11 cellular contexts compared by ENCODE assay signal in genomic region chr1:19438552-19439196, GRCh38. TPM values are rescaled to one million over a fixed set of nuclear protein-coding genes. Genes with fewer than 3 reads are reported as not detected.
DNase-seq lines count a peak whose midpoint lies in the region; ATAC-seq and TF ChIP-seq lines count a peak whose summit lies in the region.
"Had no signal": no experiment of that assay in that cellular context is flagged by ENCODE, and none has a peak within 500 bp of the region (broad histone marks: within the 10 kb centered on the region; RNA-seq: fewer than 3 reads in every experiment).

No MANE protein-coding gene starts in this region.

- H3K36me3 Mint-ChIP-seq in MCF 10A (ENCODE audit: insufficient read depth, unreplicated experiment): peaks cover 21% of the 10 kb centered on the region

- ATAC-seq in GM21390 (IDR thresholded peaks at IDR 0.05; ENCODE audit: unreplicated experiment): no peak

- H3K9me3 Mint-ChIP-seq in MCF 10A (ENCODE audit: unreplicated experiment): no peaks in the 10 kb centered on the region
- H3K9me3 Mint-ChIP-seq: activated B cell treated with CpG ODN at 0.5 μM for 24 hours had no signal

- H3K4me1 ChIP-seq in suprapubic skin: peaks cover 96% of the 10 kb centered on the region

- no peak for TF ChIP-seq CTCF in MCF 10A (IDR thresholded peaks at IDR 0.05; ENCODE audit: unreplicated experiment)
- no peak for TF ChIP-seq CTCF in suprapubic skin (IDR thresholded peaks at IDR 0.05)

- no TSS peak for BruUV-seq in MCF 10A (replicated peaks; lab: Mats Ljungman, UMichigan)

- DNase-seq in NCI-H82 (lab: John Stamatoyannopoulos, UW) (peak; percentile 50), NCI-H82 treated with DMSO at 0.1 percent for 48 hours (lab: John Stamatoyannopoulos, UW; ENCODE audit: unreplicated experiment) (no peak), MCF 10A (ENCODE audit: unreplicated experiment) (peak; percentile 11), medulla oblongata (ENCODE audit: extremely low spot score) (peak; percentile 4), suprapubic skin (ENCODE audit: low spot score in 2 of 2) (no peak), germinal center (ENCODE audit: low spot score) (no peak)
- DNase-seq in activated CD4-positive, alpha-beta T cell treated with anti-CD3 and anti-CD28 coated beads for 4 hours: no peak
- DNase-seq: activated B cell treated with CpG ODN at 0.5 μM for 24 hours; stimulated activated naive CD4-positive, alpha-beta T cell had no signal

- H3K9me3 ChIP-seq in suprapubic skin: no peaks in the 10 kb centered on the region

- H3K4me3 Mint-ChIP-seq in MCF 10A (ENCODE audit: unreplicated experiment): no peak overlapping the region
- H3K4me3 Mint-ChIP-seq: activated B cell treated with CpG ODN at 0.5 μM for 24 hours had no signal

- no peaks in the 10 kb centered on the region for H3K36me3 ChIP-seq in suprapubic skin

- H3K4me3 ChIP-seq in suprapubic skin: no peak overlapping the region

- no peaks in the 10 kb centered on the region for H3K27me3 Mint-ChIP-seq in MCF 10A (ENCODE audit: insufficient read depth, unreplicated experiment)
- H3K27me3 Mint-ChIP-seq: activated B cell treated with CpG ODN at 0.5 μM for 24 hours had no signal

- peak overlapping the region; percentile 89 for H3K27ac ChIP-seq in suprapubic skin
- H3K27ac ChIP-seq: 22Rv1 had no signal

- peaks cover 69% of the 10 kb centered on the region for H3K4me1 Mint-ChIP-seq in MCF 10A (ENCODE audit: insufficient read depth, unreplicated experiment)

- H3K27me3 ChIP-seq in suprapubic skin: no peaks in the 10 kb centered on the region

- TF ChIP-seq POLR2A in suprapubic skin (IDR thresholded peaks at IDR 0.05): no peak

- H3K27ac Mint-ChIP-seq in MCF 10A (ENCODE audit: low read depth, unreplicated experiment): no peak overlapping the region
- H3K27ac Mint-ChIP-seq: activated B cell treated with CpG ODN at 0.5 μM for 24 hours had no signal

- 50% methylated on average over 18 of the region's 18 CpGs for WGBS in suprapubic skin

- CTCF ChIA-PET in MCF 10A (lab: Yijun Ruan, JAX): interaction anchor here (1.7 kb wide), 1 partner anchor 9 kb away, joined by 4 read pairs; no protein-coding TSS in a partner anchor

- POLR2A ChIA-PET in MCF 10A (lab: Yijun Ruan, JAX): interaction anchor here (1.0 to 4.6 kb wide), 3 partner anchors 203 to 213 kb away, joined by 3 to 33 read pairs (median 3); no protein-coding TSS in a partner anchor

- intact Hi-C loops in MCF 10A (cut with micrococcal nuclease): loop anchor here (5.0 kb wide), 1 partner anchor 209 kb away; no protein-coding TSS in a partner anchor

- TF ChIP-seq EP300 in suprapubic skin (IDR thresholded peaks at IDR 0.05): no peak

RNA-seq across cellular contexts. Expression of gene CAPZB, which starts 46.7 kb away (rescaled TPM):
- 252 and 259 TPM in 2 replicates for total RNA-seq in MCF 10A (2022)
- 100 to 1,000 TPM; 101 to 130 (median 126) TPM for total RNA-seq in suprapubic skin

Comparison
In these comparisons a context has a peak if more than half of its experiments do, and no peak if none do; other contexts are left out.
1. DNase-seq: peak in NCI-H82 (single experiment), MCF 10A (single experiment) and medulla oblongata (single experiment); none in NCI-H82 treated with DMSO at 0.1 percent for 48 hours (single experiment), suprapubic skin (0 of 2), germinal center (single experiment) and activated CD4-positive, alpha-beta T cell treated with anti-CD3 and anti-CD28 coated beads for 4 hours (0 of 2).